11 cellular contexts compared by ENCODE assay signal in genomic region chr2:1141079-1141478, GRCh38.
"Had no signal": no experiment of that assay in that cellular context is flagged by ENCODE, and none has a peak within 500 bp of the region (broad histone marks: within the 10 kb centered on the region; RNA-seq: fewer than 3 reads in every experiment).

No MANE protein-coding gene starts in this region.

- H3K9me3 ChIP-seq: ovary, right lobe of liver, suprapubic skin, transverse colon, upper lobe of right lung, uterus had no signal

- H3K36me3 ChIP-seq: ovary, right lobe of liver, suprapubic skin, transverse colon, upper lobe of right lung, uterus had no signal

- H3K4me1 ChIP-seq: right lobe of liver, suprapubic skin, transverse colon, upper lobe of right lung, uterus had no signal

- DNase-seq: effector memory CD4-positive, alpha-beta T cell; kidney glomerular epithelial cell; occipital lobe; ovary; right lobe of liver; transverse colon; upper lobe of right lung; uterus had no signal

- H3K27me3 ChIP-seq: ovary, right lobe of liver, suprapubic skin, transverse colon, upper lobe of right lung, uterus had no signal

- H3K27ac ChIP-seq: coronary artery, ovary, right lobe of liver, transverse colon, upper lobe of right lung had no signal

- H3K4me3 ChIP-seq: coronary artery, ovary, right lobe of liver, smooth muscle cell, suprapubic skin, transverse colon, upper lobe of right lung, uterus had no signal
